Comparison of ENCODE assay signal across 1 cellular context in genomic region chr10:86164216-86164774, GRCh38.
TF ChIP-seq lines count a peak whose summit lies in the region.

No MANE protein-coding gene starts in this region.

TF ChIP-seq in HepG2, 621 proteins besides CTCF, POLR2A, EP300 and RAD21 (continued from another document):
- 0 out of 2 replicates have a peak, but pooled peaks have one; percentile 25 for TF ChIP-seq PAXIP1 (CRISPR knock-in tag; conservative IDR thresholded peaks at IDR 0.05)
- TF ChIP-seq GATAD2A (CRISPR knock-in tag; IDR thresholded peaks at IDR 0.05): 0 out of 2 replicates have a peak, but pooled peaks have one; percentile 16
- TF ChIP-seq HNF4A (CRISPR knock-in tag; IDR thresholded peaks at IDR 0.05): peak; percentile 47
- peak; percentile 94 for TF ChIP-seq CEBPB (IDR thresholded peaks at IDR 0.05; ENCODE audit: borderline replicate concordance, low read depth, low read length)
- TF ChIP-seq CEBPG (CRISPR knock-in tag; IDR thresholded peaks at IDR 0.05): peak; percentile 83
- 0 out of 2 replicates have a peak, but pooled peaks have one; percentile 32 for TF ChIP-seq RARA (CRISPR knock-in tag; IDR thresholded peaks at IDR 0.05)
- 0 out of 2 replicates have a peak, but pooled peaks have one; percentile 12 for TF ChIP-seq ZNF629 (CRISPR knock-in tag; conservative IDR thresholded peaks at IDR 0.05)
- TF ChIP-seq SNRNP70 (IDR thresholded peaks at IDR 0.05; ENCODE audit: low read depth, low read length): no peak
- no peak for TF ChIP-seq NFKBIZ (CRISPR knock-in tag; IDR thresholded peaks at IDR 0.05)
